ENCODE assay signal across 12 cellular contexts in the genomic region with DNA sequence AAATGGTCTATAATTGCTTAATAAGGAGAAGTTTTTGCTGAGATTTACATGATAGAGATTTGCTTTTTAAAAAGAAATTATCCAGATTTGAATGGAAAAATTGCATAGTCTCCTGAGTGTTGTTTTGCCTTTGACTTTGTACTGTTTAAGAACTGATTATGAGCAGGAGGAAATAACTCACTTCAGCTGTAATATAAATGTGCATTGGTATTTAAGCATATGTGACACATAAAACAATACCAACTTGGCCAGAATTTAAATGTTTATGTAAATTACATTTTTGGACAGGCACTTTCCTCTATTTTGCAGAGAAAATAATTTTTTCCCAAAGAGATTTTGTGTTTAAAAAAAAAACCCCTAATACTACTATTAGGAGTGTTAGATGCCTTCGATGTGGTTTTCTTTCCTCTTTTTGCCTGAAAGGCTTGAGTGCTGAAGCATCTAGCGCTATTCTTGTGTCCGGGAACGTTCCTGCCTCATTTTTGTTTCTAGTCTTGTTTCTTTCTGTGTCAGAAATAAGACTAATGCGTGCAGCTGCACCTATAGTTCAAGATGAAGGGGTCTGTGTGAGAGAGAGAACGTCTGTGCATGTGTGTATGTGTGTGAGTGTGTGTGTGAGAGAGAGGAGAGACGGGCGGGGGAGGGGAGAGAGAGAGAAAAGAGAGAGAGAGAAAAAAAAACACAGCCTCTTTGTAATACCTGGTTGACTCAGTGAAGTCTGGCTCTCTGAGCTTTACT.
DNase-seq lines count a peak whose midpoint lies in the region; ATAC-seq and TF ChIP-seq lines count a peak whose summit lies in the region.
"Had no signal": no experiment of that assay in that cellular context is flagged by ENCODE, and none has a peak within 500 bp of the region (broad histone marks: within the 10 kb centered on the region; RNA-seq: fewer than 3 reads in every experiment).

No MANE protein-coding gene starts in this region.

- POLR2A ChIA-PET in WTC11 (lab: Charles Lee), result no interaction called here

- H3K9me3 Mint-ChIP-seq in WTC11 (no peaks in the 10 kb centered on the region), nephron (peaks cover 4% of the 10 kb centered on the region)

- no peaks in the 10 kb centered on the region for H3K36me3 Mint-ChIP-seq in WTC11
- peaks cover 10% of the 10 kb centered on the region for H3K36me3 Mint-ChIP-seq in nephron (ENCODE audit: low read depth)

- H3K27ac Mint-ChIP-seq in WTC11 (peak overlapping the region; percentile 76), nephron (peak overlapping the region in 2 of 3 experiments; percentile 12 to 13)

- H3K4me3 Mint-ChIP-seq in WTC11 (peak overlapping the region; percentile 12; the same call in 1 of the 2 replicates), nephron (no peak overlapping the region)

- TF ChIP-seq CTCF in WTC11 (IDR thresholded peaks at IDR 0.05) (no peak), nephron (IDR thresholded peaks at IDR 0.05; ENCODE audit: unreplicated experiment in 3 of 3) (no peak)

- ATAC-seq in GM18498 (IDR thresholded peaks at IDR 0.05; ENCODE audit: unreplicated experiment) (peak; percentile 51), GM21723 (IDR thresholded peaks at IDR 0.05; ENCODE audit: unreplicated experiment) (peak; percentile 50), WTC11 (no peak), GM19467 (IDR thresholded peaks at IDR 0.05; ENCODE audit: unreplicated experiment) (no peak)

- DNase-seq in WTC11 (ENCODE audit: low spot score) (no peak), HPDE6-E6E7 (ENCODE audit: extremely low spot score) (no peak), T-helper 9 cell (no peak)
- no peak for DNase-seq in stimulated activated CD4-positive, alpha-beta T cell treated with anti-CD3 and anti-CD28 coated beads, Interleukin-2, amount 100 ng/mL, for 48 hours
- DNase-seq: activated CD4-positive, alpha-beta T cell treated with anti-CD3 and anti-CD28 coated beads for 48 hours; kidney; NCI-H226; SJCRH30 had no signal

- CTCF ChIA-PET in WTC11 (lab: Charles Lee), result no interaction called here

- H3K4me1 Mint-ChIP-seq in WTC11, result peaks cover 70% of the 10 kb centered on the region
- H3K4me1 Mint-ChIP-seq in nephron, result peaks cover 39% of the 10 kb centered on the region

- no peaks in the 10 kb centered on the region for H3K27me3 Mint-ChIP-seq in WTC11 (ENCODE audit: low read depth)
- H3K27me3 Mint-ChIP-seq in nephron (ENCODE audit: low read depth), result no peaks in the 10 kb centered on the region

TF ChIP-seq in WTC11, 78 proteins besides CTCF, POLR2A, EP300 and RAD21:
- TF ChIP-seq ZNF396 (CRISPR knock-in tag; IDR thresholded peaks at IDR 0.05; ENCODE audit: borderline replicate concordance), result no peak
- TF ChIP-seq ZNF416 (CRISPR knock-in tag; IDR thresholded peaks at IDR 0.05), result no peak
- TF ChIP-seq, protein P1, sequence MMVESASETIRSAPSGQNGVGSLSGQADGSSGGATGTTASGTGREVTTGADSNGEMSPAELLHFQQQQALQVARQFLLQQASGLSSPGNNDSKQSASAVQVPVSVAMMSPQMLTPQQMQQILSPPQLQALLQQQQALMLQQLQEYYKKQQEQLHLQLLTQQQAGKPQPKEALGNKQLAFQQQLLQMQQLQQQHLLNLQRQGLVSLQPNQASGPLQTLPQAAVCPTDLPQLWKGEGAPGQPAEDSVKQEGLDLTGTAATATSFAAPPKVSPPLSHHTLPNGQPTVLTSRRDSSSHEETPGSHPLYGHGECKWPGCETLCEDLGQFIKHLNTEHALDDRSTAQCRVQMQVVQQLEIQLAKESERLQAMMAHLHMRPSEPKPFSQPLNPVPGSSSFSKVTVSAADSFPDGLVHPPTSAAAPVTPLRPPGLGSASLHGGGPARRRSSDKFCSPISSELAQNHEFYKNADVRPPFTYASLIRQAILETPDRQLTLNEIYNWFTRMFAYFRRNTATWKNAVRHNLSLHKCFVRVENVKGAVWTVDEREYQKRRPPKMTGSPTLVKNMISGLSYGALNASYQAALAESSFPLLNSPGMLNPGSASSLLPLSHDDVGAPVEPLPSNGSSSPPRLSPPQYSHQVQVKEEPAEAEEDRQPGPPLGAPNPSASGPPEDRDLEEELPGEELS (CRISPR knock-in tag; IDR thresholded peaks at IDR 0.05), result no peak
- TF ChIP-seq, protein P2, sequence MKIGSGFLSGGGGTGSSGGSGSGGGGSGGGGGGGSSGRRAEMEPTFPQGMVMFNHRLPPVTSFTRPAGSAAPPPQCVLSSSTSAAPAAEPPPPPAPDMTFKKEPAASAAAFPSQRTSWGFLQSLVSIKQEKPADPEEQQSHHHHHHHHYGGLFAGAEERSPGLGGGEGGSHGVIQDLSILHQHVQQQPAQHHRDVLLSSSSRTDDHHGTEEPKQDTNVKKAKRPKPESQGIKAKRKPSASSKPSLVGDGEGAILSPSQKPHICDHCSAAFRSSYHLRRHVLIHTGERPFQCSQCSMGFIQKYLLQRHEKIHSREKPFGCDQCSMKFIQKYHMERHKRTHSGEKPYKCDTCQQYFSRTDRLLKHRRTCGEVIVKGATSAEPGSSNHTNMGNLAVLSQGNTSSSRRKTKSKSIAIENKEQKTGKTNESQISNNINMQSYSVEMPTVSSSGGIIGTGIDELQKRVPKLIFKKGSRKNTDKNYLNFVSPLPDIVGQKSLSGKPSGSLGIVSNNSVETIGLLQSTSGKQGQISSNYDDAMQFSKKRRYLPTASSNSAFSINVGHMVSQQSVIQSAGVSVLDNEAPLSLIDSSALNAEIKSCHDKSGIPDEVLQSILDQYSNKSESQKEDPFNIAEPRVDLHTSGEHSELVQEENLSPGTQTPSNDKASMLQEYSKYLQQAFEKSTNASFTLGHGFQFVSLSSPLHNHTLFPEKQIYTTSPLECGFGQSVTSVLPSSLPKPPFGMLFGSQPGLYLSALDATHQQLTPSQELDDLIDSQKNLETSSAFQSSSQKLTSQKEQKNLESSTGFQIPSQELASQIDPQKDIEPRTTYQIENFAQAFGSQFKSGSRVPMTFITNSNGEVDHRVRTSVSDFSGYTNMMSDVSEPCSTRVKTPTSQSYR (CRISPR knock-in tag; IDR thresholded peaks at IDR 0.05), result no peak
- no peak for TF ChIP-seq TEAD1 (CRISPR knock-in tag; IDR thresholded peaks at IDR 0.05)
- TF ChIP-seq JAZF1 (CRISPR knock-in tag; IDR thresholded peaks at IDR 0.05), result no peak
- TF ChIP-seq ZNF121 (CRISPR knock-in tag; IDR thresholded peaks at IDR 0.05), result no peak
- TF ChIP-seq SOX15 (CRISPR knock-in tag; IDR thresholded peaks at IDR 0.05), result no peak
- no peak for TF ChIP-seq ZNF425 (CRISPR knock-in tag; conservative IDR thresholded peaks at IDR 0.05)
- TF ChIP-seq JUN (CRISPR knock-in tag; IDR thresholded peaks at IDR 0.05), result no peak
- no peak for TF ChIP-seq ZNF512 (CRISPR knock-in tag; IDR thresholded peaks at IDR 0.05; ENCODE audit: borderline replicate concordance)
- no peak for TF ChIP-seq RORB (CRISPR knock-in tag; IDR thresholded peaks at IDR 0.05)
- TF ChIP-seq ETV6 (CRISPR knock-in tag; IDR thresholded peaks at IDR 0.05), result no peak
- no peak for TF ChIP-seq SMAD4 (CRISPR knock-in tag; IDR thresholded peaks at IDR 0.05)
- no peak for TF ChIP-seq GRHL2 (CRISPR knock-in tag; IDR thresholded peaks at IDR 0.05; ENCODE audit: insufficient replicate concordance, severe bottlenecking)
- no peak for TF ChIP-seq E2F5 (CRISPR knock-in tag; IDR thresholded peaks at IDR 0.05)
- no peak for TF ChIP-seq SMAD3 (CRISPR knock-in tag; IDR thresholded peaks at IDR 0.05; ENCODE audit: borderline replicate concordance)

Comparison
In these comparisons a context has a peak if more than half of its experiments do, and no peak if none do; other contexts are left out.
1. ATAC-seq: peak in GM18498 (single experiment) and GM21723 (single experiment); none in WTC11 (single experiment) and GM19467 (single experiment).